In genomic region chr10:97538839-97539238, GRCh38 we compare ENCODE assay signal across 21 cellular contexts. TPM values are rescaled to one million over a fixed set of nuclear protein-coding genes. Genes with fewer than 3 reads are reported as not detected.
DNase-seq lines count a peak whose midpoint lies in the region; TF ChIP-seq lines count a peak whose summit lies in the region.
"Had no signal": no experiment of that assay in that cellular context is flagged by ENCODE, and none has a peak within 500 bp of the region (broad histone marks: within the 10 kb centered on the region; RNA-seq: fewer than 3 reads in every experiment).

No MANE protein-coding gene starts in this region.

- WGBS in hepatocyte (ENCODE audit: low lambda C conversion rate, missing lambda C conversion rate) = 92% methylated on average over 4 of the region's 4 CpGs
- 96 to 98% methylated on average over 4 of the region's 4 CpGs for WGBS in sigmoid colon, 2 donors

- H3K4me1 ChIP-seq in hepatocyte (ENCODE audit: insufficient read depth) = peaks cover 30% of the 10 kb centered on the region
- H3K4me1 ChIP-seq in sigmoid colon = peaks cover 0 to 29% (median 28%) of the 10 kb centered on the region in 4 donors
- H3K4me1 ChIP-seq: body of pancreas had no signal

- TF ChIP-seq EP300 in sigmoid colon (IDR thresholded peaks at IDR 0.05) = no peak

- H3K9me3 ChIP-seq in AG04450 (ENCODE audit: control insufficient read depth, insufficient read depth, low read length) = no peaks in the 10 kb centered on the region
- no peaks in the 10 kb centered on the region for H3K9me3 ChIP-seq in hepatocyte (ENCODE audit: low read depth)
- no peaks in the 10 kb centered on the region for H3K9me3 ChIP-seq in sigmoid colon
- H3K9me3 ChIP-seq: body of pancreas, MG63 had no signal

- H3K36me3 ChIP-seq in hepatocyte (replicated peaks; ENCODE audit: insufficient read depth, low read depth) (no peaks in the 10 kb centered on the region), sigmoid colon (no peaks in the 10 kb centered on the region)
- H3K36me3 ChIP-seq: MG63 had no signal

- H3K27ac ChIP-seq in AG04450 (ENCODE audit: low read depth, low read length) = peak overlapping the region; percentile 31
- peak overlapping the region; percentile 33; the same call in 1 of the 2 replicates for H3K27ac ChIP-seq in VCaP
- peak overlapping the region; percentile 95 for H3K27ac ChIP-seq in hepatocyte
- H3K27ac ChIP-seq in sigmoid colon = peak overlapping the region in 1 of 4 donors; percentile 5
- H3K27ac ChIP-seq: body of pancreas, foreskin keratinocyte, PC-9 had no signal

- TF ChIP-seq CTCF in AG04450 (IDR thresholded peaks at IDR 0.05; ENCODE audit: low read depth, low read length) (no peak), VCaP (conservative IDR thresholded peaks at IDR 0.05) (no peak), hepatocyte (IDR thresholded peaks at IDR 0.05; ENCODE audit: poor library complexity) (no peak), sigmoid colon (IDR thresholded peaks at IDR 0.05) (no peak)

- DNase-seq in AG04450 (ENCODE audit: low read depth, low spot score) (no peak), hepatocyte (ENCODE audit: low spot score) (no peak), sigmoid colon (peak; percentile 47), DMS79 (lab: John Stamatoyannopoulos, UW) (no peak), epidermal melanocyte (ENCODE audit: insufficient read length, low spot score) (no peak), germinal center (ENCODE audit: low spot score) (no peak), NCI-H187 treated with DMSO at 0.1 percent for 48 hours (lab: John Stamatoyannopoulos, UW) (no peak)
- DNase-seq: activated CD8-positive, alpha-beta memory T cell treated with anti-CD3 and anti-CD28 coated beads, Interleukin-2, amount 10 ng/mL, durations not matched to agents 7 days and 5 days; body of pancreas; effector CD4-positive, alpha-beta T cell; foreskin keratinocyte; GDM1; MG63; NCI-H2081; NCI-H524 treated with DMSO at 0.1 percent for 48 hours; occipital lobe; PC-9; stimulated activated CD4-positive, alpha-beta T cell treated with anti-CD3 and anti-CD28 coated beads, Interleukin-15, amount 100 ng/mL, for 24 hours had no signal

- H3K27me3 ChIP-seq in AG04450 (ENCODE audit: control insufficient read depth, insufficient read depth, low read length) (no peaks in the 10 kb centered on the region), hepatocyte (no peaks in the 10 kb centered on the region), sigmoid colon (no peaks in the 10 kb centered on the region)
- H3K27me3 ChIP-seq: body of pancreas, foreskin keratinocyte, MG63 had no signal

- no peaks in the 10 kb centered on the region for H4K20me1 ChIP-seq in hepatocyte (ENCODE audit: insufficient read depth, poor library complexity, severe bottlenecking)

- CTCF ChIA-PET in AG04450 (lab: Charles Lee) = interaction anchor here (1.1 to 6.2 kb wide), 3 partner anchors 14 to 63 kb away, joined by 3 to 30 read pairs (median 3); no protein-coding TSS in a partner anchor

- no peak overlapping the region for H2AFZ ChIP-seq in hepatocyte
- H2AFZ ChIP-seq: PC-9 had no signal

- H3K4me3 ChIP-seq in AG04450 (ENCODE audit: low read depth, low read length) (no peak overlapping the region), hepatocyte (no peak overlapping the region), sigmoid colon (no peak overlapping the region)
- H3K4me3 ChIP-seq: body of pancreas, MG63, PC-9 had no signal

- no peaks in the 10 kb centered on the region for H3K9me2 ChIP-seq in hepatocyte (replicated peaks; ENCODE audit: insufficient read depth)

- H3K4me2 ChIP-seq in hepatocyte = no peak overlapping the region

- POLR2A ChIA-PET in AG04450 (lab: Yijun Ruan, JAX) = interaction anchor here (0.7 to 1.9 kb wide), 2 partner anchors 40 to 101 kb away, joined by 7 to 10 read pairs; partner anchors contain the start of gene UBTD1

- H3K79me2 ChIP-seq in hepatocyte = peaks cover 17% of the 10 kb centered on the region

- no peak for TF ChIP-seq POLR2A in sigmoid colon (IDR thresholded peaks at IDR 0.05)

- intact Hi-C loops in sigmoid colon (cut with DNase I) = no loop called here

RNA-seq across cellular contexts. Expression of gene ANKRD2, which starts 33.7 kb away (rescaled TPM):
- 0.05 and 0.06 TPM in 2 replicates for polyA plus RNA-seq in AG04450 (2011; rRNA removed)
- not detected in 2 replicates for polyA minus RNA-seq in AG04450 (2011; rRNA and poly(A)+ RNA removed)
- not detected in 2 replicates for total RNA-seq in hepatocyte
- polyA plus RNA-seq in hepatocyte = 0.15 TPM in 1 of 2 replicates, not detected in the other
- total RNA-seq in sigmoid colon = under 1 TPM in 1 of 4 donors, not detected in 3; 0.49 TPM
- polyA plus RNA-seq in sigmoid colon = 1 to 10 TPM in 1 of 3 donors, under 1 TPM in 1, not detected in 1; 0.31 to 1.2 TPM
- total RNA-seq: body of pancreas, HT1080, mesenteric fat pad, occipital lobe had no signal

RNA-seq across cellular contexts. Expression of gene UBTD1, which starts 40.1 kb away (rescaled TPM):
- polyA plus RNA-seq in AG04450 (2011; rRNA removed) (15.5 and 20.3 TPM in 2 replicates), hepatocyte (37.0 and 37.1 TPM in 2 replicates), sigmoid colon (1 to 10 TPM; 2.3 to 5.9 (median 5.4) TPM)
- 7.9 and 9.6 TPM in 2 replicates for polyA minus RNA-seq in AG04450 (2011; rRNA and poly(A)+ RNA removed)
- total RNA-seq in hepatocyte (12.8 and 20.6 TPM in 2 replicates), sigmoid colon (1 to 10 TPM; 4.3 to 7.9 (median 7.4) TPM)

RNA-seq across cellular contexts. Expression of gene MMS19, which starts 40.6 kb away (rescaled TPM):
- 71.5 and 80.2 TPM in 2 replicates for polyA plus RNA-seq in AG04450 (2011; rRNA removed)
- polyA minus RNA-seq in AG04450 (2011; rRNA and poly(A)+ RNA removed) = 144 and 158 TPM in 2 replicates
- 68.6 and 73.6 TPM in 2 replicates for total RNA-seq in hepatocyte
- polyA plus RNA-seq in hepatocyte = 58.4 and 59.8 TPM in 2 replicates
- total RNA-seq in sigmoid colon = 10 to 100 TPM; 37.9 to 79.8 (median 57.9) TPM
- 10 to 100 TPM; 29.4 to 48.9 (median 34.2) TPM for polyA plus RNA-seq in sigmoid colon

RNA-seq across cellular contexts. Expression of gene HOGA1, which starts 45.4 kb away (rescaled TPM):
- polyA plus RNA-seq in AG04450 (2011; rRNA removed) (0.41 and 0.53 TPM in 2 replicates), hepatocyte (6.9 TPM in 2 replicates), sigmoid colon (1 to 10 TPM in 1 of 3 donors, under 1 TPM in 1, not detected in 1; 0.26 to 1.2 TPM)
- 0.55 and 0.61 TPM in 2 replicates for polyA minus RNA-seq in AG04450 (2011; rRNA and poly(A)+ RNA removed)
- total RNA-seq in hepatocyte (4.5 and 5.8 TPM in 2 replicates), sigmoid colon (under 1 TPM in 1 of 4 donors, not detected in 3; 0.71 TPM)
- total RNA-seq: activated CD8-positive, alpha-beta memory T cell treated with anti-CD3 and anti-CD28 coated beads, Interleukin-2, amount 10 ng/mL, durations not matched to agents 7 days and 5 days had no signal

RNA-seq across cellular contexts. Expression of gene C10orf62, which starts 50.7 kb away (rescaled TPM):
- polyA plus RNA-seq in AG04450 (2011; rRNA removed) (not detected in 2 replicates), hepatocyte (not detected in 2 replicates), sigmoid colon (not detected)
- not detected in 2 replicates for polyA minus RNA-seq in AG04450 (2011; rRNA and poly(A)+ RNA removed)
- total RNA-seq in hepatocyte (0.23 TPM in 1 of 2 replicates, not detected in the other), sigmoid colon (not detected)
- total RNA-seq: activated CD8-positive, alpha-beta memory T cell treated with anti-CD3 and anti-CD28 coated beads, Interleukin-2, amount 10 ng/mL, durations not matched to agents 7 days and 5 days; foreskin keratinocyte; HT1080; mesenteric fat pad; occipital lobe had no signal
- polyA plus RNA-seq: foreskin keratinocyte had no signal
